In genomic region chr5:152066760-152067159, GRCh38 we compare ENCODE assay signal across 24 cellular contexts.
"Had no signal": no experiment of that assay in that cellular context is flagged by ENCODE, and none has a peak within 500 bp of the region (broad histone marks: within the 10 kb centered on the region; RNA-seq: fewer than 3 reads in every experiment).

No MANE protein-coding gene starts in this region.

- ATAC-seq: activated CD8-positive, alpha-beta T cell treated with anti-CD3 and anti-CD28 coated beads, Interleukin-2, amount 10 ng/mL, durations not matched to agents 7 days and 5 days; K562 had no signal

- DNase-seq: activated CD4-positive, alpha-beta T cell treated with anti-CD3 and anti-CD28 coated beads for 48 hours; activated CD4-positive, alpha-beta T cell treated with anti-CD3 and anti-CD28 coated beads, Interleukin-2, amount 50 U/mL, for 4 hours; activated CD4-positive, CD25-positive, alpha-beta regulatory T cell treated with anti-CD3 and anti-CD28 coated beads, Interleukin-2, amount 50 U/mL, for 72 hours; activated CD8-positive, alpha-beta memory T cell treated with anti-CD3 and anti-CD28 coated beads, Interleukin-2, amount 50 U/mL, for 48 hours; activated CD8-positive, alpha-beta T cell treated with anti-CD3 and anti-CD28 coated beads, Interleukin-2, amount 10 ng/mL, durations not matched to agents 7 days and 5 days; activated effector memory CD4-positive, alpha-beta T cell treated with Interleukin-2 at 50 U/mL for 16 hours; activated naive CD4-positive, alpha-beta T cell; activated T-cell treated with anti-CD3 and anti-CD28 coated beads, Interleukin-2, amount 50 U/mL, for 24 hours; aorta; caudate nucleus; Kasumi-1; NCI-H1048; NCI-H1417 treated with DMSO at 0.1 percent for 48 hours; NCI-H1694; NCI-H2029; NCI-H446; NCI-H524; PC-9; SHP77 treated with DMSO at 0.1 percent for 48 hours had no signal

- H3K9me3 Mint-ChIP-seq: activated naive CD4-positive, alpha-beta T cell treated with anti-CD3 and anti-CD28 coated beads, Interleukin-2, amount 50 U/mL, for 24 hours; activated T-cell treated with anti-CD3 and anti-CD28 coated beads, Interleukin-2, amount 50 U/mL, for 24 hours; activated T-helper 1 cell treated with anti-CD3 and anti-CD28 coated beads, Interleukin-12 subunit alpha, Interleukin-12 subunit beta, Interleukin-2, Interleukin-4 antibody, amounts not matched to agents 30 ng/mL and 10 ng/mL and 1 ng/mL, durations not matched to agents 14 hours and 24 hours and 36 hours; T-helper 1 cell treated with Interleukin-12 subunit alpha and Interleukin-12 subunit beta and Interleukin-4 antibody, amounts not matched to agents 30 μg/mL and 1 μg/mL, for 36 hours had no signal

- H3K27ac ChIP-seq: breast epithelium, PC-9 had no signal

- H3K36me3 ChIP-seq: breast epithelium had no signal

- H3K9me3 ChIP-seq: breast epithelium had no signal

- H3K27ac Mint-ChIP-seq: activated CD8-positive, alpha-beta T cell treated with anti-CD3 and anti-CD28 coated beads, Interleukin-2, amount 10 ng/mL, durations not matched to agents 7 days and 5 days; activated naive CD4-positive, alpha-beta T cell treated with anti-CD3 and anti-CD28 coated beads, Interleukin-2, amount 50 U/mL, for 24 hours; activated T-cell treated with anti-CD3 and anti-CD28 coated beads, Interleukin-2, amount 50 U/mL, for 24 hours; activated T-helper 1 cell treated with anti-CD3 and anti-CD28 coated beads, Interleukin-12 subunit alpha, Interleukin-12 subunit beta, Interleukin-2, Interleukin-4 antibody, amounts not matched to agents 30 ng/mL and 10 ng/mL and 1 ng/mL, durations not matched to agents 14 hours and 24 hours and 36 hours; T-helper 1 cell treated with Interleukin-12 subunit alpha and Interleukin-12 subunit beta and Interleukin-4 antibody, amounts not matched to agents 30 μg/mL and 1 μg/mL, for 36 hours had no signal

- H3K27me3 Mint-ChIP-seq: activated naive CD4-positive, alpha-beta T cell treated with anti-CD3 and anti-CD28 coated beads, Interleukin-2, amount 50 U/mL, for 24 hours; activated T-cell treated with anti-CD3 and anti-CD28 coated beads, Interleukin-2, amount 50 U/mL, for 24 hours had no signal

- H3K36me3 Mint-ChIP-seq: activated naive CD4-positive, alpha-beta T cell treated with anti-CD3 and anti-CD28 coated beads, Interleukin-2, amount 50 U/mL, for 24 hours had no signal

- H3K4me3 Mint-ChIP-seq: activated CD8-positive, alpha-beta T cell treated with anti-CD3 and anti-CD28 coated beads, Interleukin-2, amount 10 ng/mL, durations not matched to agents 7 days and 5 days; activated naive CD4-positive, alpha-beta T cell treated with anti-CD3 and anti-CD28 coated beads, Interleukin-2, amount 50 U/mL, for 24 hours; activated T-cell treated with anti-CD3 and anti-CD28 coated beads, Interleukin-2, amount 50 U/mL, for 24 hours; activated T-helper 1 cell treated with anti-CD3 and anti-CD28 coated beads, Interleukin-12 subunit alpha, Interleukin-12 subunit beta, Interleukin-2, Interleukin-4 antibody, amounts not matched to agents 30 ng/mL and 10 ng/mL and 1 ng/mL, durations not matched to agents 14 hours and 24 hours and 36 hours; T-helper 1 cell treated with Interleukin-12 subunit alpha and Interleukin-12 subunit beta and Interleukin-4 antibody, amounts not matched to agents 30 μg/mL and 1 μg/mL, for 36 hours had no signal

- H3K27me3 ChIP-seq: breast epithelium had no signal

- H3K4me1 Mint-ChIP-seq: activated naive CD4-positive, alpha-beta T cell treated with anti-CD3 and anti-CD28 coated beads, Interleukin-2, amount 50 U/mL, for 24 hours had no signal

- H3K4me1 ChIP-seq: breast epithelium had no signal

- H3K4me3 ChIP-seq: breast epithelium, K562, PC-9 had no signal
